1 cellular context compared by ENCODE assay signal in genomic region chr5:52024363-52024762, GRCh38.
TF ChIP-seq lines count a peak whose summit lies in the region.

No MANE protein-coding gene starts in this region.

TF ChIP-seq in GM23338, 12 proteins besides CTCF, POLR2A, EP300 and RAD21 (continued from another document):
- TF ChIP-seq ZNF462 (CRISPR knock-in tag; IDR thresholded peaks at IDR 0.05), result no peak
- no peak for TF ChIP-seq ETS1 (IDR thresholded peaks at IDR 0.05)
